In genomic region chr3:179079537-179079936, GRCh38 we compare ENCODE assay signal across 31 cellular contexts.
"Had no signal": no experiment of that assay in that cellular context is flagged by ENCODE, and none has a peak within 500 bp of the region (broad histone marks: within the 10 kb centered on the region; RNA-seq: fewer than 3 reads in every experiment).

No MANE protein-coding gene starts in this region.

- H3K36me3 Mint-ChIP-seq: activated naive CD4-positive, alpha-beta T cell treated with anti-CD3 and anti-CD28 coated beads, Interleukin-2, amount 10 ng/mL, durations not matched to agents 7 days and 5 days; stimulated activated naive B cell treated with anti-CD40 and anti-IgM and Interleukin-4, amounts not matched to agents 10 μg/mL and 1 μg/mL and 100 μg/mL, for 72 hours; WTC11 had no signal

- FAIRE-seq: pancreas had no signal

- H3K4me3 ChIP-seq: breast epithelium, gastroesophageal sphincter, hepatocyte, pancreas, prostate gland, SK-N-MC, skin epidermis, stomach, tibial artery, upper lobe of right lung had no signal

- H3K79me2 ChIP-seq: hepatocyte had no signal

- H2AFZ ChIP-seq: hepatocyte had no signal

- ATAC-seq: gastroesophageal sphincter; left cardiac atrium; left ventricle myocardium superior; pancreas; sciatic nerve; stimulated activated naive B cell treated with anti-CD40 and anti-IgM and Interleukin-4, amounts not matched to agents 10 μg/mL and 1 μg/mL and 100 μg/mL, for 72 hours; upper lobe of right lung; WTC11 had no signal

- DNase-seq: activated CD4-positive, alpha-beta T cell treated with anti-CD3 and anti-CD28 coated beads for 1 hour; activated CD4-positive, alpha-beta T cell treated with anti-CD3 and anti-CD28 coated beads, Interleukin-2, amount 50 U/mL, for 1 hour; activated effector memory CD4-positive, alpha-beta T cell treated with anti-CD3 and anti-CD28 coated beads, Interleukin-2, amount 50 U/mL, for 16 hours; activated naive CD4-positive, alpha-beta T cell treated with anti-CD3 and anti-CD28 coated beads, Interleukin-2, amount 10 ng/mL, durations not matched to agents 7 days and 5 days; islet precursor cell; left cardiac atrium; left ventricle myocardium superior; mammary epithelial cell; pancreas; retina; stimulated activated CD4-positive, alpha-beta T cell treated with anti-CD3 and anti-CD28 coated beads, Interleukin-4, amount 100 ng/mL, for 4 hours; stimulated activated CD8-positive, alpha-beta memory T cell treated with anti-CD3 and anti-CD28 coated beads, Interleukin-4, amount 100 ng/mL, for 48 hours; stimulated activated naive B cell treated with anti-CD40 and anti-IgM and Interleukin-4, amounts not matched to agents 10 μg/mL and 1 μg/mL and 100 μg/mL, for 72 hours; stomach; SW 1271; T-helper 9 cell; tibial artery; upper lobe of right lung had no signal

- H3K27me3 Mint-ChIP-seq: activated naive CD4-positive, alpha-beta T cell treated with anti-CD3 and anti-CD28 coated beads, Interleukin-2, amount 10 ng/mL, durations not matched to agents 7 days and 5 days; dendritic cell treated with granulocyte-macrophage colony-stimulating factor and Interleukin-4, amounts not matched to agents 40 ng/mL and 50 ng/mL, for 4 days; stimulated activated naive B cell treated with anti-CD40 and anti-IgM and Interleukin-4, amounts not matched to agents 10 μg/mL and 1 μg/mL and 100 μg/mL, for 72 hours had no signal

- H3K27me3 ChIP-seq: breast epithelium, gastroesophageal sphincter, hepatocyte, pancreas, stomach, tibial artery, upper lobe of right lung had no signal

- H3K27ac Mint-ChIP-seq: activated naive CD4-positive, alpha-beta T cell treated with anti-CD3 and anti-CD28 coated beads, Interleukin-2, amount 10 ng/mL, durations not matched to agents 7 days and 5 days; dendritic cell treated with granulocyte-macrophage colony-stimulating factor and Interleukin-4, amounts not matched to agents 40 ng/mL and 50 ng/mL, for 4 days; nephron; stimulated activated naive B cell treated with anti-CD40 and anti-IgM and Interleukin-4, amounts not matched to agents 10 μg/mL and 1 μg/mL and 100 μg/mL, for 72 hours; T-helper 1 cell treated with Interleukin-12 subunit alpha and Interleukin-12 subunit beta and Interleukin-4 antibody, amounts not matched to agents 30 μg/mL and 1 μg/mL, for 36 hours; WTC11 had no signal

- H3K4me2 ChIP-seq: hepatocyte had no signal

- H3K36me3 ChIP-seq: breast epithelium, gastroesophageal sphincter, pancreas, prostate gland, stomach, tibial artery, upper lobe of right lung had no signal

- H3K4me3 Mint-ChIP-seq: activated naive CD4-positive, alpha-beta T cell treated with anti-CD3 and anti-CD28 coated beads, Interleukin-2, amount 10 ng/mL, durations not matched to agents 7 days and 5 days; central memory CD8-positive, alpha-beta T cell; dendritic cell treated with granulocyte-macrophage colony-stimulating factor and Interleukin-4, amounts not matched to agents 40 ng/mL and 50 ng/mL, for 4 days; nephron; stimulated activated naive B cell treated with anti-CD40 and anti-IgM and Interleukin-4, amounts not matched to agents 10 μg/mL and 1 μg/mL and 100 μg/mL, for 72 hours; T-helper 1 cell treated with Interleukin-12 subunit alpha and Interleukin-12 subunit beta and Interleukin-4 antibody, amounts not matched to agents 30 μg/mL and 1 μg/mL, for 36 hours; WTC11 had no signal

- H3K4me1 ChIP-seq: breast epithelium, gastroesophageal sphincter, pancreas, prostate gland, stomach, tibial artery, upper lobe of right lung had no signal

- H3K9me3 Mint-ChIP-seq: activated naive CD4-positive, alpha-beta T cell treated with anti-CD3 and anti-CD28 coated beads, Interleukin-2, amount 10 ng/mL, durations not matched to agents 7 days and 5 days; central memory CD8-positive, alpha-beta T cell; dendritic cell treated with granulocyte-macrophage colony-stimulating factor and Interleukin-4, amounts not matched to agents 40 ng/mL and 50 ng/mL, for 4 days; nephron; stimulated activated naive B cell treated with anti-CD40 and anti-IgM and Interleukin-4, amounts not matched to agents 10 μg/mL and 1 μg/mL and 100 μg/mL, for 72 hours; T-helper 1 cell treated with Interleukin-12 subunit alpha and Interleukin-12 subunit beta and Interleukin-4 antibody, amounts not matched to agents 30 μg/mL and 1 μg/mL, for 36 hours; WTC11 had no signal

- H3K27ac ChIP-seq: breast epithelium, epithelial cell of prostate, gastroesophageal sphincter, hepatocyte, pancreas, prostate gland, SK-N-MC, skin epidermis, stomach, tibial artery, upper lobe of right lung had no signal

- H3K9me3 ChIP-seq: breast epithelium, gastroesophageal sphincter, pancreas, prostate gland, stomach, tibial artery, upper lobe of right lung had no signal
